In the genomic region with DNA sequence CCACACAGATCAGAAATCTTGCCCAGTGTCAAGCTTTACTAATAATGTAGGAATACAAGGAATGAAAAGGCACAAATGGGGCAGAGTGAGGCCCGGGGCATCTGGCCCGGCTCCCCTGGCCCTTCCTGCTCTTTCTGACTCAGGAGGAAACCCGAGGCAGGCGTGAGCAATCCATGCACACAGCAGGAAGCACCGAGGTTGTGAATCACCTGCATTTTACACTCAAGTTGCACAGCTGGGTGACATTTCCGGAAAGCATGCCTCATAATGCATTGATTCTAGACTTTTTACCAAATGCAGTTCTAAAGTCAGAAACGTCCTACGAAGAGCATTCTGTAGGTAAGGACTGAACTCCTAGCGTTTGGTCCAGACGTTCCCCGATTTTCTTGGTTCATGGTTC, we compare ENCODE assay signal across 10 cellular contexts. TPM values are rescaled to one million over a fixed set of nuclear protein-coding genes. Genes with fewer than 3 reads are reported as not detected.
DNase-seq lines count a peak whose midpoint lies in the region; ATAC-seq and TF ChIP-seq lines count a peak whose summit lies in the region.
"Had no signal": no experiment of that assay in that cellular context is flagged by ENCODE, and none has a peak within 500 bp of the region (broad histone marks: within the 10 kb centered on the region; RNA-seq: fewer than 3 reads in every experiment).

No MANE protein-coding gene starts in this region.

- H3K27me3 ChIP-seq in IMR-90 (ENCODE audit: control insufficient read depth, insufficient read depth, low read length), result no peaks in the 10 kb centered on the region
- no peaks in the 10 kb centered on the region for H3K27me3 ChIP-seq in mammary epithelial cell (ENCODE audit: insufficient read depth, low read length)

- 0 out of 4 replicates have a peak, but pooled peaks cover 0 to 4% of the 10 kb centered on the region in 2 experiments for H3K79me1 ChIP-seq in IMR-90 (ENCODE audit: low read depth in 1 of 2, low read length in 2 of 2)

- peaks cover 6% of the 10 kb centered on the region for H3K9me1 ChIP-seq in IMR-90 (ENCODE audit: insufficient read depth, low read length)

- H3K4me1 Mint-ChIP-seq in Calu3 (ENCODE audit: low read depth, unreplicated experiment), result no peaks in the 10 kb centered on the region

- no peaks in the 10 kb centered on the region for H3K79me2 ChIP-seq in mammary epithelial cell (ENCODE audit: insufficient read depth, low read length)

- no peak overlapping the region; the same call in 1 of the 2 replicates for H3K56ac ChIP-seq in IMR-90 (ENCODE audit: extremely low read depth, insufficient read depth, low read length)

- peak overlapping the region; percentile 14; the same call in 1 of the 2 replicates for H3K4ac ChIP-seq in IMR-90 (ENCODE audit: low read depth, low read length)

- H2AK5ac ChIP-seq in IMR-90 (ENCODE audit: low read depth, low read length), result no peak overlapping the region

- peak; percentile 96 for ATAC-seq in IMR-90 (ENCODE audit: low read depth)
- ATAC-seq in GM21367 (IDR thresholded peaks at IDR 0.05; ENCODE audit: unreplicated experiment), result no peak
- no peak for ATAC-seq in HG02610 (IDR thresholded peaks at IDR 0.05; ENCODE audit: unreplicated experiment)

- POLR2A ChIA-PET in IMR-90 (lab: Charles Lee; ENCODE audit: unreplicated experiment), result no interaction called here

- H2AFZ ChIP-seq in IMR-90 (replicated peaks; ENCODE audit: low read length, poor library complexity), result peak overlapping the region; percentile 53
- peak overlapping the region; percentile 34 for H2AFZ ChIP-seq in mammary epithelial cell (ENCODE audit: low read depth, low read length)

- in situ Hi-C loops in IMR-90 (cut with MboI; ENCODE audit: low sequenced_read_pairs) (no loop called here), mammary epithelial cell (cut with MboI; ENCODE audit: low sequenced_read_pairs in 2 of 2) (no loop called here)

- no peaks in the 10 kb centered on the region for H3K9me3 Mint-ChIP-seq in Calu3 (ENCODE audit: low read depth, unreplicated experiment)

- DNase-seq in Calu3, result peak; percentile 69
- peak; percentile 95 for DNase-seq in IMR-90
- peak; percentile 92 for DNase-seq in mammary epithelial cell
- peak; percentile 71 to 97 for DNase-seq in lung microvascular endothelial cell (ENCODE audit: low read depth in 2 of 2)
- DNase-seq in activated CD4-positive, CD25-positive, alpha-beta regulatory T cell (lab: John Stamatoyannopoulos, UW), result no peak
- DNase-seq in NCI-H1105 treated with DMSO at 0.1 percent for 48 hours (lab: John Stamatoyannopoulos, UW), result no peak

- CTCF ChIA-PET in Calu3 (lab: Charles Lee), result no interaction called here
- CTCF ChIA-PET in IMR-90 (lab: Yijun Ruan, JAX), result no interaction called here
- CTCF ChIA-PET in mammary epithelial cell (lab: Charles Lee; ENCODE audit: low non-redundant PET), result interaction anchor here (0.6 kb wide), 1 partner anchor 351 kb away, joined by 3 read pairs; no protein-coding TSS in a partner anchor

- H3K4me2 ChIP-seq in IMR-90 (ENCODE audit: low read depth, low read length) (peak overlapping the region; percentile 14), mammary epithelial cell (ENCODE audit: insufficient read depth, low read depth, low read length) (peak overlapping the region; percentile 39)

- no peaks in the 10 kb centered on the region; the same call in 1 of the 2 replicates for H3K36me3 ChIP-seq in IMR-90 (ENCODE audit: control insufficient read depth, insufficient read depth, low read length)
- H3K36me3 ChIP-seq in mammary epithelial cell (ENCODE audit: insufficient read depth, low read length), result peaks cover 5% of the 10 kb centered on the region
- H3K36me3 ChIP-seq: thoracic aorta had no signal

- TF ChIP-seq RAD21 in IMR-90 (IDR thresholded peaks at IDR 0.05; ENCODE audit: low read length), result 0 out of 2 replicates have a peak, but pooled peaks have one; percentile 5

- peak overlapping the region in 1 of 2 experiments; percentile 62; a peak in 1 of 4 replicates for H4K8ac ChIP-seq in IMR-90 (ENCODE audit: low read depth in 2 of 2, low read length in 2 of 2)

- H3K4me3 ChIP-seq in IMR-90 (ENCODE audit: insufficient read depth, low read depth, low read length) (no peak overlapping the region), mammary epithelial cell (replicated peaks in 1 of 3; ENCODE audit: insufficient read depth in 1 of 3, low read depth in 2 of 3, low read length in 3 of 3) (no peak overlapping the region)
- H3K4me3 ChIP-seq: thoracic aorta had no signal

- H3K27me3 Mint-ChIP-seq in Calu3 (ENCODE audit: unreplicated experiment), result no peaks in the 10 kb centered on the region

- peak overlapping the region; percentile 15; the same call in 1 of the 2 replicates for H2BK20ac ChIP-seq in IMR-90 (ENCODE audit: low read depth, low read length)

- H3K9ac ChIP-seq in IMR-90 (ENCODE audit: low read depth, low read length) (no peak overlapping the region), mammary epithelial cell (ENCODE audit: insufficient read depth, low read length) (peak overlapping the region; percentile 35)

- H3K4me1 ChIP-seq in IMR-90 (ENCODE audit: control insufficient read depth, insufficient read depth, low read length) (peaks cover 4% of the 10 kb centered on the region; the same call in 1 of the 2 replicates), mammary epithelial cell (ENCODE audit: insufficient read depth, low read length) (peaks cover 23% of the 10 kb centered on the region)

- intact Hi-C loops in Calu3 (cut with micrococcal nuclease; ENCODE audit: unreplicated experiment) (no loop called here), IMR-90 (cut with micrococcal nuclease) (no loop called here), mammary epithelial cell (cut with micrococcal nuclease) (loop anchor here (1.0 to 2.0 kb wide), 4 partner anchors 17 to 618 kb away; a partner anchor contains a TSS)

- TF ChIP-seq CTCF in Calu3 (IDR thresholded peaks at IDR 0.05; ENCODE audit: unreplicated experiment) (no peak), IMR-90 (conservative IDR thresholded peaks at IDR 0.05; ENCODE audit: low read depth, low read length) (no peak), mammary epithelial cell (conservative IDR thresholded peaks at IDR 0.05 in 1 of 2, IDR thresholded peaks at IDR 0.05 in 1 of 2; ENCODE audit: extremely low read depth in 1 of 2, insufficient read depth in 1 of 2, low read depth in 1 of 2, low read length in 2 of 2) (no peak)

- peak overlapping the region; percentile 16; the same call in 1 of the 2 replicates for H3K18ac ChIP-seq in IMR-90 (ENCODE audit: low read depth, low read length)

- no peak overlapping the region for H3K14ac ChIP-seq in IMR-90 (replicated peaks; ENCODE audit: low read depth, low read length)

- no peak overlapping the region for H4K91ac ChIP-seq in IMR-90 (ENCODE audit: insufficient read depth, low read depth, low read length)

- H2BK5ac ChIP-seq in IMR-90 (ENCODE audit: low read depth, low read length, poor library complexity, severe bottlenecking), result peak overlapping the region; percentile 66

- H3K4me3 Mint-ChIP-seq in Calu3 (ENCODE audit: low read depth, unreplicated experiment), result no peak overlapping the region
- H3K4me3 Mint-ChIP-seq: neural crest cell had no signal

- BruUV-seq in Calu3 (replicated peaks; lab: Mats Ljungman, UMichigan) (no TSS peak), IMR-90 (replicated peaks; lab: Mats Ljungman, UMichigan) (TSS peak; percentile 22), mammary epithelial cell (replicated peaks; lab: Mats Ljungman, UMichigan) (no TSS peak)

- H3K9me3 ChIP-seq in IMR-90 (ENCODE audit: control insufficient read depth, insufficient read depth, low read length), result no peaks in the 10 kb centered on the region
- H3K9me3 ChIP-seq in mammary epithelial cell (replicated peaks; ENCODE audit: insufficient read depth, low read length), result no peaks in the 10 kb centered on the region
- H3K9me3 ChIP-seq: thoracic aorta had no signal

- no peak overlapping the region for H3K23ac ChIP-seq in IMR-90 (ENCODE audit: low read depth, low read length)

- H3K27ac Mint-ChIP-seq in Calu3 (ENCODE audit: unreplicated experiment), result peak overlapping the region; percentile 56

- H4K20me1 ChIP-seq in IMR-90 (ENCODE audit: insufficient read depth, low read length) (no peaks in the 10 kb centered on the region), mammary epithelial cell (ENCODE audit: insufficient read depth, low read length) (no peaks in the 10 kb centered on the region)

- 35% methylated on average over 7 of the region's 11 CpGs; no CpG with 5 or more reads in 1 of the 2 experiments for WGBS in IMR-90 (ENCODE audit: extremely low coverage in 2 of 2, insufficient read length in 1 of 2), 2 experiments
- 41% methylated on average over 8 of the region's 11 CpGs for WGBS in mammary epithelial cell (ENCODE audit: low coverage, missing lambda C conversion rate)

- no peak overlapping the region; the same call in 1 of the 2 replicates for H2BK120ac ChIP-seq in IMR-90 (ENCODE audit: low read depth, low read length)

- H2BK15ac ChIP-seq in IMR-90 (ENCODE audit: low read depth, low read length), result no peak overlapping the region

- peak overlapping the region; percentile 20 for H2AK9ac ChIP-seq in IMR-90 (replicated peaks; ENCODE audit: low read depth, low read length, poor library complexity)

- no peak overlapping the region for H4K5ac ChIP-seq in IMR-90 (ENCODE audit: low read depth, low read length)

- dilution Hi-C loops in IMR-90 (cut with HindIII; ENCODE audit: low sequenced_read_pairs, unreplicated experiment) (no loop called here), mammary epithelial cell (cut with HindIII; ENCODE audit: low sequenced_read_pairs) (no loop called here)

- H3K36me3 Mint-ChIP-seq in Calu3 (ENCODE audit: insufficient read depth, unreplicated experiment), result peaks cover 12% of the 10 kb centered on the region

- H3K27ac ChIP-seq in IMR-90 (ENCODE audit: insufficient read depth, low read length), result peak overlapping the region; percentile 21; the same call in 1 of the 2 replicates
- peak overlapping the region; percentile 69 for H3K27ac ChIP-seq in mammary epithelial cell (ENCODE audit: insufficient read depth, low read depth, low read length)
- H3K27ac ChIP-seq: thoracic aorta had no signal

- no peak for TF ChIP-seq POLR2A in IMR-90 (IDR thresholded peaks at IDR 0.05; ENCODE audit: low read depth, low read length)

RNA-seq across cellular contexts. Expression of a gene that starts 38.9 kb away (rescaled TPM):
- total RNA-seq in Calu3 (2022) (12.7 and 16.0 TPM in 2 replicates), IMR-90 (2012; rRNA removed) (5.6 and 10.0 TPM in 2 replicates), mammary epithelial cell (10 to 100 TPM in 1 of 2 donors, 1 to 10 TPM in 1; 8.0 to 19.9 TPM), lung microvascular endothelial cell (6.5 and 10.1 TPM in 2 replicates)
- polyA plus RNA-seq in IMR-90 (2012; rRNA removed) (6.6 and 8.8 TPM in 2 replicates), mammary epithelial cell (10.3 TPM)
- 0.90 and 1.5 TPM in 2 replicates for polyA plus RNA-seq in IMR-90 (2012; cell fraction: cytosol; rRNA removed)
- 1.4 and 15.6 TPM in 2 replicates for polyA plus RNA-seq in IMR-90 (2012; cell fraction: nucleus; rRNA removed; ENCODE audit: low replicate concordance)
- polyA minus RNA-seq in mammary epithelial cell, result 7.3 TPM

RNA-seq across cellular contexts. Expression of a gene that starts 39.2 kb away (rescaled TPM):
- 21.8 and 22.2 TPM in 2 replicates for total RNA-seq in Calu3 (2022)
- total RNA-seq in IMR-90 (2012; rRNA removed), result 26.7 and 58.9 TPM in 2 replicates
- 21.1 and 27.4 TPM in 2 replicates for polyA plus RNA-seq in IMR-90 (2012; rRNA removed)
- polyA plus RNA-seq in IMR-90 (2012; cell fraction: cytosol; rRNA removed), result 6.3 and 9.6 TPM in 2 replicates
- polyA plus RNA-seq in IMR-90 (2012; cell fraction: nucleus; rRNA removed; ENCODE audit: low replicate concordance), result 4.5 and 21.2 TPM in 2 replicates
- total RNA-seq in mammary epithelial cell, result 10 to 100 TPM; 34.2 to 43.0 TPM
- polyA plus RNA-seq in mammary epithelial cell, result 18.9 TPM
- polyA minus RNA-seq in mammary epithelial cell, result 9.7 TPM
- 22.6 and 26.8 TPM in 2 replicates for total RNA-seq in lung microvascular endothelial cell

RNA-seq across cellular contexts. Expression of a gene that starts 45.4 kb away (rescaled TPM):
- total RNA-seq in Calu3 (2022) (61.3 and 79.2 TPM in 2 replicates), IMR-90 (2012; rRNA removed) (13.6 and 26.7 TPM in 2 replicates), mammary epithelial cell (10 to 100 TPM in 1 of 2 donors, 1 to 10 TPM in 1; 4.5 to 38.3 TPM), lung microvascular endothelial cell (2.4 and 8.1 TPM in 2 replicates)
- polyA plus RNA-seq in IMR-90 (2012; rRNA removed) (12.0 and 14.6 TPM in 2 replicates), mammary epithelial cell (23.3 TPM)
- polyA plus RNA-seq in IMR-90 (2012; cell fraction: cytosol; rRNA removed), result 0.98 and 1.5 TPM in 2 replicates
- polyA plus RNA-seq in IMR-90 (2012; cell fraction: nucleus; rRNA removed; ENCODE audit: low replicate concordance), result 0.63 and 7.0 TPM in 2 replicates
- 8.7 TPM for polyA minus RNA-seq in mammary epithelial cell

Comparison
In these comparisons a context has a peak if more than half of its experiments do, and no peak if none do; other contexts are left out.
1. DNase-seq: peak in Calu3 (single experiment), IMR-90 (single experiment), mammary epithelial cell (single experiment) and lung microvascular endothelial cell (2 of 2); none in activated CD4-positive, CD25-positive, alpha-beta regulatory T cell (0 of 4) and NCI-H1105 treated with DMSO at 0.1 percent for 48 hours (single experiment).